ENCODE assay signal across 1 cellular context in genomic region chr7:114085313-114085591, GRCh38.
TF ChIP-seq lines count a peak whose summit lies in the region.

No MANE protein-coding gene starts in this region.

TF ChIP-seq in H1, 55 proteins besides CTCF, POLR2A, EP300 and RAD21 (continued from another document):
- TF ChIP-seq, protein P1, sequence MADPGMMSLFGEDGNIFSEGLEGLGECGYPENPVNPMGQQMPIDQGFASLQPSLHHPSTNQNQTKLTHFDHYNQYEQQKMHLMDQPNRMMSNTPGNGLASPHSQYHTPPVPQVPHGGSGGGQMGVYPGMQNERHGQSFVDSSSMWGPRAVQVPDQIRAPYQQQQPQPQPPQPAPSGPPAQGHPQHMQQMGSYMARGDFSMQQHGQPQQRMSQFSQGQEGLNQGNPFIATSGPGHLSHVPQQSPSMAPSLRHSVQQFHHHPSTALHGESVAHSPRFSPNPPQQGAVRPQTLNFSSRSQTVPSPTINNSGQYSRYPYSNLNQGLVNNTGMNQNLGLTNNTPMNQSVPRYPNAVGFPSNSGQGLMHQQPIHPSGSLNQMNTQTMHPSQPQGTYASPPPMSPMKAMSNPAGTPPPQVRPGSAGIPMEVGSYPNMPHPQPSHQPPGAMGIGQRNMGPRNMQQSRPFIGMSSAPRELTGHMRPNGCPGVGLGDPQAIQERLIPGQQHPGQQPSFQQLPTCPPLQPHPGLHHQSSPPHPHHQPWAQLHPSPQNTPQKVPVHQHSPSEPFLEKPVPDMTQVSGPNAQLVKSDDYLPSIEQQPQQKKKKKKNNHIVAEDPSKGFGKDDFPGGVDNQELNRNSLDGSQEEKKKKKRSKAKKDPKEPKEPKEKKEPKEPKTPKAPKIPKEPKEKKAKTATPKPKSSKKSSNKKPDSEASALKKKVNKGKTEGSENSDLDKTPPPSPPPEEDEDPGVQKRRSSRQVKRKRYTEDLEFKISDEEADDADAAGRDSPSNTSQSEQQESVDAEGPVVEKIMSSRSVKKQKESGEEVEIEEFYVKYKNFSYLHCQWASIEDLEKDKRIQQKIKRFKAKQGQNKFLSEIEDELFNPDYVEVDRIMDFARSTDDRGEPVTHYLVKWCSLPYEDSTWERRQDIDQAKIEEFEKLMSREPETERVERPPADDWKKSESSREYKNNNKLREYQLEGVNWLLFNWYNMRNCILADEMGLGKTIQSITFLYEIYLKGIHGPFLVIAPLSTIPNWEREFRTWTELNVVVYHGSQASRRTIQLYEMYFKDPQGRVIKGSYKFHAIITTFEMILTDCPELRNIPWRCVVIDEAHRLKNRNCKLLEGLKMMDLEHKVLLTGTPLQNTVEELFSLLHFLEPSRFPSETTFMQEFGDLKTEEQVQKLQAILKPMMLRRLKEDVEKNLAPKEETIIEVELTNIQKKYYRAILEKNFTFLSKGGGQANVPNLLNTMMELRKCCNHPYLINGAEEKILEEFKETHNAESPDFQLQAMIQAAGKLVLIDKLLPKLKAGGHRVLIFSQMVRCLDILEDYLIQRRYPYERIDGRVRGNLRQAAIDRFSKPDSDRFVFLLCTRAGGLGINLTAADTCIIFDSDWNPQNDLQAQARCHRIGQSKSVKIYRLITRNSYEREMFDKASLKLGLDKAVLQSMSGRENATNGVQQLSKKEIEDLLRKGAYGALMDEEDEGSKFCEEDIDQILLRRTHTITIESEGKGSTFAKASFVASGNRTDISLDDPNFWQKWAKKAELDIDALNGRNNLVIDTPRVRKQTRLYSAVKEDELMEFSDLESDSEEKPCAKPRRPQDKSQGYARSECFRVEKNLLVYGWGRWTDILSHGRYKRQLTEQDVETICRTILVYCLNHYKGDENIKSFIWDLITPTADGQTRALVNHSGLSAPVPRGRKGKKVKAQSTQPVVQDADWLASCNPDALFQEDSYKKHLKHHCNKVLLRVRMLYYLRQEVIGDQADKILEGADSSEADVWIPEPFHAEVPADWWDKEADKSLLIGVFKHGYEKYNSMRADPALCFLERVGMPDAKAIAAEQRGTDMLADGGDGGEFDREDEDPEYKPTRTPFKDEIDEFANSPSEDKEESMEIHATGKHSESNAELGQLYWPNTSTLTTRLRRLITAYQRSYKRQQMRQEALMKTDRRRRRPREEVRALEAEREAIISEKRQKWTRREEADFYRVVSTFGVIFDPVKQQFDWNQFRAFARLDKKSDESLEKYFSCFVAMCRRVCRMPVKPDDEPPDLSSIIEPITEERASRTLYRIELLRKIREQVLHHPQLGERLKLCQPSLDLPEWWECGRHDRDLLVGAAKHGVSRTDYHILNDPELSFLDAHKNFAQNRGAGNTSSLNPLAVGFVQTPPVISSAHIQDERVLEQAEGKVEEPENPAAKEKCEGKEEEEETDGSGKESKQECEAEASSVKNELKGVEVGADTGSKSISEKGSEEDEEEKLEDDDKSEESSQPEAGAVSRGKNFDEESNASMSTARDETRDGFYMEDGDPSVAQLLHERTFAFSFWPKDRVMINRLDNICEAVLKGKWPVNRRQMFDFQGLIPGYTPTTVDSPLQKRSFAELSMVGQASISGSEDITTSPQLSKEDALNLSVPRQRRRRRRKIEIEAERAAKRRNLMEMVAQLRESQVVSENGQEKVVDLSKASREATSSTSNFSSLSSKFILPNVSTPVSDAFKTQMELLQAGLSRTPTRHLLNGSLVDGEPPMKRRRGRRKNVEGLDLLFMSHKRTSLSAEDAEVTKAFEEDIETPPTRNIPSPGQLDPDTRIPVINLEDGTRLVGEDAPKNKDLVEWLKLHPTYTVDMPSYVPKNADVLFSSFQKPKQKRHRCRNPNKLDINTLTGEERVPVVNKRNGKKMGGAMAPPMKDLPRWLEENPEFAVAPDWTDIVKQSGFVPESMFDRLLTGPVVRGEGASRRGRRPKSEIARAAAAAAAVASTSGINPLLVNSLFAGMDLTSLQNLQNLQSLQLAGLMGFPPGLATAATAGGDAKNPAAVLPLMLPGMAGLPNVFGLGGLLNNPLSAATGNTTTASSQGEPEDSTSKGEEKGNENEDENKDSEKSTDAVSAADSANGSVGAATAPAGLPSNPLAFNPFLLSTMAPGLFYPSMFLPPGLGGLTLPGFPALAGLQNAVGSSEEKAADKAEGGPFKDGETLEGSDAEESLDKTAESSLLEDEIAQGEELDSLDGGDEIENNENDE (IDR thresholded peaks at IDR 0.05; ENCODE audit: insufficient replicate concordance, low read length) = no peak
- TF ChIP-seq ATF2 (IDR thresholded peaks at IDR 0.05; ENCODE audit: low read length) = no peak
- no peak for TF ChIP-seq EGR1 (IDR thresholded peaks at IDR 0.05; ENCODE audit: borderline replicate concordance, low read depth, low read length)
- TF ChIP-seq CTBP2 (IDR thresholded peaks at IDR 0.05; ENCODE audit: borderline replicate concordance, insufficient read depth, insufficient read length, low read length) = no peak
- TF ChIP-seq CEBPB (IDR thresholded peaks at IDR 0.05; ENCODE audit: low read depth, low read length) = no peak
- TF ChIP-seq, protein P2, sequence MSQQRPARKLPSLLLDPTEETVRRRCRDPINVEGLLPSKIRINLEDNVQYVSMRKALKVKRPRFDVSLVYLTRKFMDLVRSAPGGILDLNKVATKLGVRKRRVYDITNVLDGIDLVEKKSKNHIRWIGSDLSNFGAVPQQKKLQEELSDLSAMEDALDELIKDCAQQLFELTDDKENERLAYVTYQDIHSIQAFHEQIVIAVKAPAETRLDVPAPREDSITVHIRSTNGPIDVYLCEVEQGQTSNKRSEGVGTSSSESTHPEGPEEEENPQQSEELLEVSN (IDR thresholded peaks at IDR 0.05) = peak; percentile 55
- no peak for TF ChIP-seq BRCA1 (IDR thresholded peaks at IDR 0.05; ENCODE audit: low read depth, low read length)
- no peak for TF ChIP-seq SIX5 (IDR thresholded peaks at IDR 0.05; ENCODE audit: low read depth, low read length)
- TF ChIP-seq KDM4A (IDR thresholded peaks at IDR 0.05; ENCODE audit: low read depth, low read length, severe bottlenecking) = peak; percentile 56
- TF ChIP-seq, protein P3, sequence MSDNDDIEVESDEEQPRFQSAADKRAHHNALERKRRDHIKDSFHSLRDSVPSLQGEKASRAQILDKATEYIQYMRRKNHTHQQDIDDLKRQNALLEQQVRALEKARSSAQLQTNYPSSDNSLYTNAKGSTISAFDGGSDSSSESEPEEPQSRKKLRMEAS (IDR thresholded peaks at IDR 0.05) = peak; percentile 60; the same call in 1 of the 2 replicates
- no peak for TF ChIP-seq SP1 (IDR thresholded peaks at IDR 0.05; ENCODE audit: low read depth, low read length)
- no peak for TF ChIP-seq POU5F1 (IDR thresholded peaks at IDR 0.05; ENCODE audit: low read depth, low read length)
- no peak for TF ChIP-seq TEAD4 (IDR thresholded peaks at IDR 0.05; ENCODE audit: low read depth, low read length)
- TF ChIP-seq RNF2 (IDR thresholded peaks at IDR 0.05; ENCODE audit: borderline replicate concordance, low read depth, low read length, missing control alignments, poor library complexity, severe bottlenecking) = peak; percentile 62
- TF ChIP-seq EZH2 (IDR thresholded peaks at IDR 0.05; ENCODE audit: low read depth, low read length, severe bottlenecking) = peak; percentile 15
- TF ChIP-seq BCL11A (IDR thresholded peaks at IDR 0.05; ENCODE audit: low read depth in 2 of 2, low read length in 2 of 2) = no peak
